ENCODE assay signal across 1 cellular context in genomic region chr16:30526823-30527634, GRCh38.
TF ChIP-seq lines count a peak whose summit lies in the region.

No MANE protein-coding gene starts in this region.

TF ChIP-seq in K562, 482 proteins besides CTCF, POLR2A, EP300 and RAD21 (continued from another document):
- TF ChIP-seq ZNF277 (CRISPR knock-in tag; IDR thresholded peaks at IDR 0.05; ENCODE audit: borderline replicate concordance) (no peak), HNRNPUL1 (IDR thresholded peaks at IDR 0.05; ENCODE audit: low read length) (no peak), SMAD1 (IDR thresholded peaks at IDR 0.05; ENCODE audit: low read depth, low read length, partially characterized antibody) (peak; percentile 55), PRMT5 (CRISPR knock-in tag; IDR thresholded peaks at IDR 0.05) (no peak), NCOA2 (IDR thresholded peaks at IDR 0.05; ENCODE audit: partially characterized antibody in 2 of 2) (no peak), TEAD4 (IDR thresholded peaks at IDR 0.05; ENCODE audit: low read length) (no peak), TEAD4 (CRISPR knock-in tag; IDR thresholded peaks at IDR 0.05; ENCODE audit: borderline replicate concordance) (no peak), CSDE1 (IDR thresholded peaks at IDR 0.05) (peak in 1 of 2 experiments; percentile 86; a peak in 2 of 4 replicates), IRF1 (CRISPR knock-in tag; IDR thresholded peaks at IDR 0.05; ENCODE audit: borderline replicate concordance) (no peak), ZNF41 (CRISPR knock-in tag; conservative IDR thresholded peaks at IDR 0.05) (no peak), HMGN3 (IDR thresholded peaks at IDR 0.05; ENCODE audit: borderline replicate concordance, extremely low read depth, insufficient read length, low read depth, low read length) (peak; percentile 44), JUNB (CRISPR knock-in tag; conservative IDR thresholded peaks at IDR 0.05) (no peak)
